ENCODE assay signal across 2 cellular contexts in genomic region chr18:35555538-35555937, GRCh38. TPM values are rescaled to one million over a fixed set of nuclear protein-coding genes. Genes with fewer than 3 reads are reported as not detected.
DNase-seq lines count a peak whose midpoint lies in the region; ATAC-seq, FAIRE-seq and TF ChIP-seq lines count a peak whose summit lies in the region.
"Not testable (repeated sequence)": the region's sequence is repeated elsewhere in the genome, so short reads cannot be mapped to it uniquely, and the experiment has no call there.

No MANE protein-coding gene starts in this region.

- CTCF ChIA-PET in A549 (lab: Yijun Ruan, JAX); HEK293 (lab: Yijun Ruan, JAX): not testable (repeated sequence)

- ATAC-seq in A549 = not testable (repeated sequence)

- not testable (repeated sequence) for TF ChIP-seq POLR2A in A549 (IDR thresholded peaks at IDR 0.05; ENCODE audit: low read length)

- not testable (repeated sequence) for H3K4me3 ChIP-seq in A549; HEK293 (ENCODE audit: low read depth, low read length)

- POLR2A ChIA-PET in A549 (lab: Yijun Ruan, JAX); HEK293 (lab: Yijun Ruan, JAX): not testable (repeated sequence)

- 86% methylated on average over 5 of the region's 5 CpGs for WGBS in A549 (ENCODE audit: missing lambda C conversion rate)

- TF ChIP-seq CTCF in A549 (IDR thresholded peaks at IDR 0.05); HEK293 (tag by site-specific recombination; IDR thresholded peaks at IDR 0.05): not testable (repeated sequence)

- DNase-seq in A549 (ENCODE audit: low read depth in 1 of 2, low spot score in 1 of 2) = not testable (repeated sequence)

- not testable (repeated sequence) for H3K9me3 ChIP-seq in A549; HEK293 (ENCODE audit: control insufficient read depth, insufficient read depth, low read depth, low read length)

- not testable (repeated sequence) for H3K36me3 ChIP-seq in HEK293 (ENCODE audit: control insufficient read depth in 2 of 2, insufficient read depth in 1 of 2, low read length in 2 of 2)

- not testable (repeated sequence) for H3K4me1 ChIP-seq in A549; HEK293 (ENCODE audit: control insufficient read depth, insufficient read depth, low read length)

- not testable (repeated sequence) for TF ChIP-seq RAD21 in A549 (conservative IDR thresholded peaks at IDR 0.05 in 1 of 2, IDR thresholded peaks at IDR 0.05 in 1 of 2)

- not testable (repeated sequence) for FAIRE-seq in A549 (lab: Jason Lieb, UNC)

- not testable (repeated sequence) for H3K4me2 ChIP-seq in A549

- not testable (repeated sequence) for TF ChIP-seq EP300 in A549 (IDR thresholded peaks at IDR 0.05)

- H3K27ac ChIP-seq in A549; HEK293 (ENCODE audit: extremely low read depth, low read depth, low read length): not testable (repeated sequence)

TF ChIP-seq in A549, 52 proteins besides CTCF, POLR2A, EP300 and RAD21:
- peak; percentile 67 for TF ChIP-seq ZC3H11A (IDR thresholded peaks at IDR 0.05)

TF ChIP-seq in HEK293, 187 proteins besides CTCF, POLR2A, EP300 and RAD21 (continues in another document):
- peak; percentile 79 for TF ChIP-seq ZNF518A (tag by site-specific recombination; conservative IDR thresholded peaks at IDR 0.05; ENCODE audit: low read depth)
- peak; percentile 78 for TF ChIP-seq ZNF426 (tag by site-specific recombination; IDR thresholded peaks at IDR 0.05)
- TF ChIP-seq ZNF202 (tag by site-specific recombination; IDR thresholded peaks at IDR 0.05; ENCODE audit: borderline replicate concordance) = peak; percentile 17; the same call in 1 of the 2 replicates
- TF ChIP-seq ZNF530 (tag by site-specific recombination; IDR thresholded peaks at IDR 0.05; ENCODE audit: low read depth) = 0 out of 2 replicates have a peak, but pooled peaks have one; percentile 19
- TF ChIP-seq ZNF555 (tag by site-specific recombination; conservative IDR thresholded peaks at IDR 0.05) = peak; percentile 62
- peak; percentile 66 for TF ChIP-seq ZNF510 (tag by site-specific recombination; IDR thresholded peaks at IDR 0.05; ENCODE audit: insufficient replicate concordance)
- TF ChIP-seq ZNF654 (tag by site-specific recombination; IDR thresholded peaks at IDR 0.05; ENCODE audit: low read depth) = peak; percentile 21
- 0 out of 2 replicates have a peak, but pooled peaks have one; percentile 17 for TF ChIP-seq ZNF266 (tag by site-specific recombination; IDR thresholded peaks at IDR 0.05; ENCODE audit: low read depth)
- TF ChIP-seq ZNF394 (tag by site-specific recombination; IDR thresholded peaks at IDR 0.05; ENCODE audit: borderline replicate concordance) = peak; percentile 90
- peak; percentile 75 for TF ChIP-seq ZNF623 (tag by site-specific recombination; IDR thresholded peaks at IDR 0.05)
- TF ChIP-seq ZBTB11 (tag by site-specific recombination; conservative IDR thresholded peaks at IDR 0.05; ENCODE audit: low read depth) = peak; percentile 74
- TF ChIP-seq ZNF664 (tag by site-specific recombination; IDR thresholded peaks at IDR 0.05) = peak; percentile 58; the same call in 1 of the 2 replicates
- peak; percentile 60; the same call in 1 of the 2 replicates for TF ChIP-seq ZBTB8A (tag by site-specific recombination; IDR thresholded peaks at IDR 0.05)
- 0 out of 2 replicates have a peak, but pooled peaks have one; percentile 26 for TF ChIP-seq ZFP3 (tag by site-specific recombination; IDR thresholded peaks at IDR 0.05; ENCODE audit: low read depth)
- 0 out of 2 replicates have a peak, but pooled peaks have one; percentile 53 for TF ChIP-seq ZNF558 (tag by site-specific recombination; IDR thresholded peaks at IDR 0.05)
- 0 out of 2 replicates have a peak, but pooled peaks have one; percentile 38 for TF ChIP-seq ZNF580 (tag by site-specific recombination; IDR thresholded peaks at IDR 0.05)
- TF ChIP-seq ZNF140 (tag by site-specific recombination; IDR thresholded peaks at IDR 0.05) = peak; percentile 56; the same call in 1 of the 2 replicates
- 0 out of 2 replicates have a peak, but pooled peaks have one; percentile 41 for TF ChIP-seq ZNF292 (tag by site-specific recombination; IDR thresholded peaks at IDR 0.05; ENCODE audit: borderline replicate concordance, low read depth)
- peak; percentile 42; the same call in 1 of the 2 replicates for TF ChIP-seq ZXDB (tag by site-specific recombination; IDR thresholded peaks at IDR 0.05)

RNA-seq across cellular contexts. Expression of gene GALNT1, which starts 26.0 kb away (rescaled TPM):
- polyA plus RNA-seq in A549 (2011; rRNA removed) (93.0 and 113 TPM in 2 replicates), A549 (2017; fragmentation: RNase III; extraction: RNeasy Plus Mini Kit Qiagen cat#74134 plus additional on column Dnase treatment) (94.0 to 97.4 TPM (median 96.6 TPM) in 3 replicates)
- polyA plus RNA-seq in A549 (2012; cell fraction: cytosol; rRNA removed) = 17.0 and 18.4 TPM in 2 replicates
- 4.2 and 6.5 TPM in 2 replicates for polyA plus RNA-seq in A549 (2012; cell fraction: nucleus; rRNA removed)
- polyA minus RNA-seq in A549 (2011; rRNA and poly(A)+ RNA removed) = 48.4 and 52.8 TPM in 2 replicates

RNA-seq across cellular contexts. Expression of gene INO80C, which starts 57.8 kb away (rescaled TPM):
- polyA plus RNA-seq in A549 (2011; rRNA removed) (22.1 and 22.4 TPM in 2 replicates), A549 (2017; fragmentation: RNase III; extraction: RNeasy Plus Mini Kit Qiagen cat#74134 plus additional on column Dnase treatment) (30.8 to 34.4 TPM (median 33.3 TPM) in 3 replicates)
- polyA plus RNA-seq in A549 (2012; cell fraction: cytosol; rRNA removed) = 24.2 TPM in 2 replicates
- polyA plus RNA-seq in A549 (2012; cell fraction: nucleus; rRNA removed) = 18.3 and 31.9 TPM in 2 replicates
- 13.1 TPM in 2 replicates for polyA minus RNA-seq in A549 (2011; rRNA and poly(A)+ RNA removed)
